Comparison of ENCODE assay signal across 14 cellular contexts in genomic region chr1:184716158-184716557, GRCh38.
"Had no signal": no experiment of that assay in that cellular context is flagged by ENCODE, and none has a peak within 500 bp of the region (broad histone marks: within the 10 kb centered on the region; RNA-seq: fewer than 3 reads in every experiment).

No MANE protein-coding gene starts in this region.

- H3K9me3 ChIP-seq: tibial nerve had no signal

- ATAC-seq: foreskin keratinocyte; natural killer cell treated with Interleukin-12 subunit alpha and Interleukin-12 subunit beta and Interleukin-15 and Interleukin-18, amount 100 ng/mL, for 72 hours; right cardiac atrium; stimulated activated naive B cell treated with anti-CD40 and anti-IgM and Interleukin-4, amounts not matched to agents 10 μg/mL and 1 μg/mL and 100 μg/mL, for 72 hours had no signal

- DNase-seq: activated B cell treated with CpG ODN at 0.5 μM for 24 hours; activated CD4-positive, alpha-beta T cell treated with anti-CD3 and anti-CD28 coated beads, Interleukin-2, amount 50 U/mL, for 1 hour; activated naive CD4-positive, alpha-beta T cell treated with anti-CD3 and anti-CD28 coated beads, Interleukin-2, amount 50 U/mL, for 16 hours; activated T-cell treated with anti-CD3 and anti-CD28 coated beads for 4 hours; amniotic stem cell; cerebellar nuclear complex; foreskin keratinocyte; mammary epithelial cell; nucleus accumbens; right cardiac atrium; stimulated activated CD4-positive, alpha-beta T cell treated with anti-CD3 and anti-CD28 coated beads, Interleukin-2, amount 100 ng/mL, for 24 hours; stimulated activated naive B cell treated with anti-CD40 and anti-IgM and Interleukin-4, amounts not matched to agents 10 μg/mL and 1 μg/mL and 100 μg/mL, for 72 hours had no signal

- H3K4me3 ChIP-seq: tibial nerve had no signal

- H3K4me1 ChIP-seq: foreskin keratinocyte, tibial nerve had no signal

- H3K27me3 ChIP-seq: foreskin keratinocyte, tibial nerve had no signal

- H3K27ac ChIP-seq: foreskin keratinocyte, tibial nerve had no signal
